Comparison of ENCODE assay signal across 21 cellular contexts in the genomic region with DNA sequence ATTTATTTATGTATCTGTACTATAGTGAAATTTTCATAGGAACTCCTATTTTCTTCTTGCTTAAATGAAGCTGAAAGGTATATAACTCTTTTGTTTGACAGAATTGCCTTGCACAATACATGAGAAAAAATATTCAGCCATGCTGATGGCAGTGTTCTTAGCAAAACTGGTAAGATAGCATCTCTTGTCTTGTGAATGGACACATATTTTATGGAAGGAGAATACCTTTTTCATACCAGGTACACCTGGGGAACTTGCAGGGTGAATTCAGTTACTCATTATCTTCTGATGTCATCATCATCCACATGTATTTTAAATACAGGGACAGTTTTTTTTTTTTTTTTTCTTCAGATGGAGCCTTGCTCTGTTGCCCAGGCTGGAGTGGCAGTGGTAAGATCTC.
"Had no signal": no experiment of that assay in that cellular context is flagged by ENCODE, and none has a peak within 500 bp of the region (broad histone marks: within the 10 kb centered on the region; RNA-seq: fewer than 3 reads in every experiment).

No MANE protein-coding gene starts in this region.

- H3K36me3 ChIP-seq: gastrocnemius medialis, prostate gland, suprapubic skin, thyroid gland, upper lobe of right lung had no signal

- H3K9me3 ChIP-seq: gastrocnemius medialis, prostate gland, suprapubic skin, thyroid gland, upper lobe of right lung had no signal

- H3K27ac Mint-ChIP-seq: naive B cell, nephron had no signal

- H3K4me1 Mint-ChIP-seq: naive B cell had no signal

- H3K79me2 ChIP-seq: parathyroid adenoma had no signal

- H3K4me3 Mint-ChIP-seq: naive B cell, nephron had no signal

- H3K27me3 ChIP-seq: gastrocnemius medialis, suprapubic skin, thyroid gland, upper lobe of right lung had no signal

- H3K4me3 ChIP-seq: coronary artery, gastrocnemius medialis, lung, prostate gland, skin epidermis, suprapubic skin, thyroid gland, upper lobe of right lung had no signal

- H3K4me1 ChIP-seq: prostate gland, upper lobe of right lung had no signal

- H3K36me3 Mint-ChIP-seq: naive B cell had no signal

- H3K27ac ChIP-seq: gastrocnemius medialis, prostate gland, suprapubic skin, thyroid gland, upper lobe of right lung had no signal

- ATAC-seq: gastrocnemius medialis, left colon had no signal

- H3K9ac ChIP-seq: parathyroid adenoma had no signal

- DNase-seq: central memory CD4-positive, alpha-beta T cell; effector CD4-positive, alpha-beta T cell; gastrocnemius medialis; glutamatergic neuron; kidney; left colon; left ventricle myocardium superior; mesenchymal stem cell; midbrain; naive B cell; retina; stimulated activated naive CD4-positive, alpha-beta T cell; thyroid gland; upper lobe of right lung had no signal
